Comparison of ENCODE assay signal across 20 cellular contexts in genomic region chr1:160577661-160578060, GRCh38. TPM values are rescaled to one million over a fixed set of nuclear protein-coding genes. Genes with fewer than 3 reads are reported as not detected.
A peak's percentile ranks its signal among the peaks of the same experiment; 100 is the strongest.
DNase-seq lines count a peak whose midpoint lies in the region; ATAC-seq, FAIRE-seq and TF ChIP-seq lines count a peak whose summit lies in the region.
"Had no signal": no experiment of that assay in that cellular context is flagged by ENCODE, and none has a peak within 500 bp of the region (broad histone marks: within the 10 kb centered on the region; RNA-seq: fewer than 3 reads in every experiment).

No MANE protein-coding gene starts in this region.

- no peak for ATAC-seq in CD8-positive, alpha-beta T cell
- ATAC-seq in activated T-helper 17 cell treated with anti-CD3 and anti-CD28 coated beads, Interleukin-2, amount 50 U/mL, for 72 hours (replicated peaks), result peak; percentile 7
- no peak for ATAC-seq in naive B cell (ENCODE audit: low read depth in 2 of 2)
- ATAC-seq: pancreas had no signal

- no peaks in the 10 kb centered on the region for H3K9me3 ChIP-seq in CD8-positive, alpha-beta T cell (ENCODE audit: low read length)
- no peaks in the 10 kb centered on the region for H3K9me3 ChIP-seq in tibial artery
- H3K9me3 ChIP-seq: esophagus squamous epithelium, pancreas, transverse colon had no signal

- peaks cover 13% of the 10 kb centered on the region for H3K36me3 Mint-ChIP-seq in CD8-positive, alpha-beta T cell
- peaks cover 13% of the 10 kb centered on the region for H3K36me3 Mint-ChIP-seq in activated T-helper 17 cell treated with anti-CD3 and anti-CD28 coated beads, Interleukin-2, amount 50 U/mL, for 72 hours (ENCODE audit: low read depth)
- peaks cover 0 to 3% of the 10 kb centered on the region in 2 donors for H3K36me3 Mint-ChIP-seq in naive B cell

- intact Hi-C loops in CD8-positive, alpha-beta T cell (cut with DNase I, micrococcal nuclease), result loop anchor here (1.0 to 5.0 kb wide), 6 partner anchors 13 to 57 kb away; no protein-coding TSS in a partner anchor
- intact Hi-C loops in tibial artery (cut with DNase I; ENCODE audit: low total_unique reads), result no loop called here

- TF ChIP-seq CTCF in CD8-positive, alpha-beta T cell (IDR thresholded peaks at IDR 0.05), result no peak
- no peak for TF ChIP-seq CTCF in tibial artery (IDR thresholded peaks at IDR 0.05)

- no peaks in the 10 kb centered on the region for H3K36me3 ChIP-seq in CD8-positive, alpha-beta T cell (ENCODE audit: insufficient read depth, low read length)
- no peaks in the 10 kb centered on the region for H3K36me3 ChIP-seq in tibial artery
- H3K36me3 ChIP-seq: esophagus squamous epithelium, pancreas, transverse colon had no signal

- peak overlapping the region; percentile 91 for H3K27ac Mint-ChIP-seq in CD8-positive, alpha-beta T cell
- H3K27ac Mint-ChIP-seq in activated T-helper 17 cell treated with anti-CD3 and anti-CD28 coated beads, Interleukin-2, amount 50 U/mL, for 72 hours, result peak overlapping the region; percentile 89
- peak overlapping the region; percentile 25 to 88 (median 82) for H3K27ac Mint-ChIP-seq in naive B cell

- H3K4me1 Mint-ChIP-seq in CD8-positive, alpha-beta T cell (ENCODE audit: low read depth), result peaks cover 85% of the 10 kb centered on the region
- H3K4me1 Mint-ChIP-seq in activated T-helper 17 cell treated with anti-CD3 and anti-CD28 coated beads, Interleukin-2, amount 50 U/mL, for 72 hours, result peaks cover 75% of the 10 kb centered on the region
- H3K4me1 Mint-ChIP-seq in naive B cell, result peaks cover 62 to 83% (median 69%) of the 10 kb centered on the region in 3 donors

- DNase-seq in CD8-positive, alpha-beta T cell, result no peak
- no peak for DNase-seq in GM19239 (ENCODE audit: insufficient read length, low spot score)
- DNase-seq in naive B cell, result no peak
- no peak for DNase-seq in NCI-H524 (lab: John Stamatoyannopoulos, UW)
- no peak for DNase-seq in NCI-H1048 (lab: John Stamatoyannopoulos, UW)
- no peak for DNase-seq in tibial artery
- DNase-seq in DMS79 treated with DMSO at 0.1 percent for 48 hours (lab: John Stamatoyannopoulos, UW), result no peak
- DNase-seq: anterior cingulate cortex, cortex of kidney, DMS79, esophagus squamous epithelium, head of caudate nucleus, kidney, midbrain, NCI-H2029 treated with DMSO at 0.1 percent for 48 hours, NCI-H748 treated with DMSO at 0.1 percent for 48 hours, pancreas, transverse colon had no signal

- POLR2A ChIA-PET in CD8-positive, alpha-beta T cell (lab: Charles Lee), result interaction anchor here (0.7 to 5.5 kb wide), 12 partner anchors 8 to 149 kb away, joined by 3 to 44 read pairs (median 4); partner anchors contain the start of gene SLAMF6

- peak overlapping the region; percentile 55 for H3K27ac ChIP-seq in CD8-positive, alpha-beta T cell (ENCODE audit: low read depth, low read length)
- no peak overlapping the region for H3K27ac ChIP-seq in tibial artery
- H3K27ac ChIP-seq: pancreas had no signal

- CTCF ChIA-PET in CD8-positive, alpha-beta T cell (lab: Charles Lee), result interaction anchor here (0.8 to 2.6 kb wide), 15 partner anchors 8 to 149 kb away, joined by 3 to 22 read pairs (median 4); no protein-coding TSS in a partner anchor

- peak; percentile 93 for FAIRE-seq in GM19239 (lab: Jason Lieb, UNC)
- FAIRE-seq: kidney, pancreas had no signal

- H3K27me3 Mint-ChIP-seq in CD8-positive, alpha-beta T cell (ENCODE audit: low read depth), result no peaks in the 10 kb centered on the region
- no peaks in the 10 kb centered on the region for H3K27me3 Mint-ChIP-seq in activated T-helper 17 cell treated with anti-CD3 and anti-CD28 coated beads, Interleukin-2, amount 50 U/mL, for 72 hours
- no peaks in the 10 kb centered on the region for H3K27me3 Mint-ChIP-seq in naive B cell

- H3K9me3 Mint-ChIP-seq in CD8-positive, alpha-beta T cell, result no peaks in the 10 kb centered on the region
- peaks cover 4% of the 10 kb centered on the region for H3K9me3 Mint-ChIP-seq in activated T-helper 17 cell treated with anti-CD3 and anti-CD28 coated beads, Interleukin-2, amount 50 U/mL, for 72 hours
- no peaks in the 10 kb centered on the region for H3K9me3 Mint-ChIP-seq in naive B cell

- peaks cover 76% of the 10 kb centered on the region for H3K4me1 ChIP-seq in CD8-positive, alpha-beta T cell (ENCODE audit: insufficient read depth, low read length)
- no peaks in the 10 kb centered on the region for H3K4me1 ChIP-seq in tibial artery
- H3K4me1 ChIP-seq: esophagus squamous epithelium, pancreas had no signal

- peak overlapping the region; percentile 92 for H3K4me3 Mint-ChIP-seq in CD8-positive, alpha-beta T cell
- peak overlapping the region; percentile 73 for H3K4me3 Mint-ChIP-seq in activated T-helper 17 cell treated with anti-CD3 and anti-CD28 coated beads, Interleukin-2, amount 50 U/mL, for 72 hours
- peak overlapping the region; percentile 32 to 99 (median 88) for H3K4me3 Mint-ChIP-seq in naive B cell

- peak overlapping the region; percentile 50 for H3K4me3 ChIP-seq in CD8-positive, alpha-beta T cell (ENCODE audit: low read depth, low read length)
- H3K4me3 ChIP-seq in tibial artery, result no peak overlapping the region

- no peaks in the 10 kb centered on the region for H3K27me3 ChIP-seq in CD8-positive, alpha-beta T cell (ENCODE audit: insufficient read depth, low read length)
- H3K27me3 ChIP-seq in tibial artery, result no peaks in the 10 kb centered on the region
- H3K27me3 ChIP-seq: esophagus squamous epithelium, pancreas, transverse colon had no signal

RNA-seq across cellular contexts. Expression of gene CD84, which starts 1.6 kb away (rescaled TPM):
- 10 to 100 TPM; 28.3 to 31.7 TPM for total RNA-seq in CD8-positive, alpha-beta T cell
- total RNA-seq in activated T-helper 17 cell treated with anti-CD3 and anti-CD28 coated beads, Interleukin-2, amount 50 U/mL, for 72 hours, result 10 to 100 TPM; 15.7 to 37.3 TPM
- polyA plus RNA-seq in naive B cell (ENCODE audit: low read depth in 6 of 6), result 10 to 100 TPM in 5 of 6 donors, 1 to 10 TPM in 1; 8.5 to 20.6 (median 13.1) TPM
- polyA plus RNA-seq: BJ had no signal

RNA-seq across cellular contexts. Expression of gene SLAMF6, which starts 54.6 kb away (rescaled TPM):
- total RNA-seq in CD8-positive, alpha-beta T cell, result 1 to 10 TPM; 4.6 to 5.2 TPM
- 10 to 100 TPM; 17.4 to 28.6 TPM for total RNA-seq in activated T-helper 17 cell treated with anti-CD3 and anti-CD28 coated beads, Interleukin-2, amount 50 U/mL, for 72 hours
- 100 to 1,000 TPM; 164 to 256 (median 194) TPM for polyA plus RNA-seq in naive B cell (ENCODE audit: low read depth in 6 of 6)
- polyA plus RNA-seq: BJ had no signal
